In genomic region chr5:34497031-34497808, GRCh38 we compare ENCODE assay signal across 12 cellular contexts.
DNase-seq lines count a peak whose midpoint lies in the region; ATAC-seq and TF ChIP-seq lines count a peak whose summit lies in the region.
"Had no signal": no experiment of that assay in that cellular context is flagged by ENCODE, and none has a peak within 500 bp of the region (broad histone marks: within the 10 kb centered on the region; RNA-seq: fewer than 3 reads in every experiment).

No MANE protein-coding gene starts in this region.

- intact Hi-C loops in upper lobe of right lung (cut with DNase I) = no loop called here

- no peaks in the 10 kb centered on the region for H3K27me3 ChIP-seq in upper lobe of right lung

- peak overlapping the region; percentile 72 for H3K27ac ChIP-seq in upper lobe of right lung

- no peaks in the 10 kb centered on the region for H3K36me3 Mint-ChIP-seq in natural killer cell treated with Interleukin-12 subunit alpha and Interleukin-12 subunit beta and Interleukin-15 and Interleukin-18, amount 100 ng/mL, for 72 hours
- no peaks in the 10 kb centered on the region for H3K36me3 Mint-ChIP-seq in activated naive CD8-positive, alpha-beta T cell treated with anti-CD3 and anti-CD28 coated beads, Interleukin-2, amount 50 U/mL, for 24 hours (ENCODE audit: low read depth)

- peak overlapping the region; percentile 27 for H3K4me3 Mint-ChIP-seq in natural killer cell treated with Interleukin-12 subunit alpha and Interleukin-12 subunit beta and Interleukin-15 and Interleukin-18, amount 100 ng/mL, for 72 hours
- H3K4me3 Mint-ChIP-seq in activated naive CD8-positive, alpha-beta T cell treated with anti-CD3 and anti-CD28 coated beads, Interleukin-2, amount 50 U/mL, for 24 hours = no peak overlapping the region

- no peaks in the 10 kb centered on the region for H3K9me3 Mint-ChIP-seq in natural killer cell treated with Interleukin-12 subunit alpha and Interleukin-12 subunit beta and Interleukin-15 and Interleukin-18, amount 100 ng/mL, for 72 hours
- H3K9me3 Mint-ChIP-seq in activated naive CD8-positive, alpha-beta T cell treated with anti-CD3 and anti-CD28 coated beads, Interleukin-2, amount 50 U/mL, for 24 hours = no peaks in the 10 kb centered on the region

- TF ChIP-seq CTCF in upper lobe of right lung (IDR thresholded peaks at IDR 0.05) = no peak

- no peaks in the 10 kb centered on the region for H3K9me3 ChIP-seq in upper lobe of right lung
- H3K9me3 ChIP-seq: A549 had no signal

- H3K27me3 Mint-ChIP-seq in natural killer cell treated with Interleukin-12 subunit alpha and Interleukin-12 subunit beta and Interleukin-15 and Interleukin-18, amount 100 ng/mL, for 72 hours = no peaks in the 10 kb centered on the region
- peaks cover 12% of the 10 kb centered on the region for H3K27me3 Mint-ChIP-seq in activated naive CD8-positive, alpha-beta T cell treated with anti-CD3 and anti-CD28 coated beads, Interleukin-2, amount 50 U/mL, for 24 hours

- peaks cover 63 to 66% of the 10 kb centered on the region in 2 donors for H3K4me1 Mint-ChIP-seq in natural killer cell treated with Interleukin-12 subunit alpha and Interleukin-12 subunit beta and Interleukin-15 and Interleukin-18, amount 100 ng/mL, for 72 hours (ENCODE audit: low read depth in 2 of 2)
- H3K4me1 Mint-ChIP-seq in activated naive CD8-positive, alpha-beta T cell treated with anti-CD3 and anti-CD28 coated beads, Interleukin-2, amount 50 U/mL, for 24 hours = peaks cover 15% of the 10 kb centered on the region

- H3K4me3 ChIP-seq in upper lobe of right lung = no peak overlapping the region
- H3K4me3 ChIP-seq: A549 had no signal

- no peaks in the 10 kb centered on the region for H3K36me3 ChIP-seq in upper lobe of right lung

- H3K27ac Mint-ChIP-seq in natural killer cell treated with Interleukin-12 subunit alpha and Interleukin-12 subunit beta and Interleukin-15 and Interleukin-18, amount 100 ng/mL, for 72 hours = peak overlapping the region; percentile 27 to 73
- no peak overlapping the region for H3K27ac Mint-ChIP-seq in activated naive CD8-positive, alpha-beta T cell treated with anti-CD3 and anti-CD28 coated beads, Interleukin-2, amount 50 U/mL, for 24 hours

- no peak for ATAC-seq in natural killer cell treated with Interleukin-12 subunit alpha and Interleukin-12 subunit beta and Interleukin-15 and Interleukin-18, amount 100 ng/mL, for 72 hours
- ATAC-seq in upper lobe of right lung (no peak), HG03196 (IDR thresholded peaks at IDR 0.05; ENCODE audit: unreplicated experiment) (no peak)
- no peak for ATAC-seq in activated naive CD8-positive, alpha-beta T cell treated with anti-CD3 and anti-CD28 coated beads, Interleukin-2, amount 50 U/mL, for 24 hours
- ATAC-seq: Panc1 had no signal

- peaks cover 34% of the 10 kb centered on the region for H3K4me1 ChIP-seq in upper lobe of right lung

- DNase-seq in NCI-H146 (lab: John Stamatoyannopoulos, UW) = peak; percentile 56
- DNase-seq in NCI-H146 treated with DMSO at 0.1 percent for 48 hours (lab: John Stamatoyannopoulos, UW; ENCODE audit: unreplicated experiment) = no peak
- peak; percentile 34 for DNase-seq in dermis blood vessel endothelial cell
- no peak for DNase-seq in natural killer cell treated with Interleukin-12 subunit alpha and Interleukin-12 subunit beta and Interleukin-15 and Interleukin-18, amount 100 ng/mL, for 72 hours (ENCODE audit: low spot score)
- DNase-seq in upper lobe of right lung = no peak
- no peak for DNase-seq in activated naive CD8-positive, alpha-beta T cell treated with anti-CD3 and anti-CD28 coated beads, Interleukin-2, amount 50 U/mL, for 24 hours
- no peak for DNase-seq in GM03348 (ENCODE audit: low spot score)
- DNase-seq: NCI-H1694 treated with DMSO at 0.1 percent for 48 hours; stimulated activated CD4-positive, alpha-beta T cell treated with anti-CD3 and anti-CD28 coated beads, Interleukin-15, amount 100 ng/mL, for 24 hours had no signal

Comparison
In these comparisons a context has a peak if more than half of its experiments do, and no peak if none do; other contexts are left out.
1. DNase-seq: peak in NCI-H146 (single experiment) and dermis blood vessel endothelial cell (single experiment); none in NCI-H146 treated with DMSO at 0.1 percent for 48 hours (single experiment), natural killer cell treated with Interleukin-12 subunit alpha and Interleukin-12 subunit beta and Interleukin-15 and Interleukin-18, amount 100 ng/mL, for 72 hours (single experiment), upper lobe of right lung (single experiment), activated naive CD8-positive, alpha-beta T cell treated with anti-CD3 and anti-CD28 coated beads, Interleukin-2, amount 50 U/mL, for 24 hours (single experiment) and GM03348 (single experiment).